Comparison of ENCODE assay signal across 27 cellular contexts in genomic region chr6:107323133-107323785, GRCh38.
DNase-seq lines count a peak whose midpoint lies in the region; ATAC-seq and TF ChIP-seq lines count a peak whose summit lies in the region.
"Had no signal": no experiment of that assay in that cellular context is flagged by ENCODE, and none has a peak within 500 bp of the region (broad histone marks: within the 10 kb centered on the region; RNA-seq: fewer than 3 reads in every experiment).

No MANE protein-coding gene starts in this region.

- DNase-seq in AG10803 (ENCODE audit: low read depth) (peak; percentile 23), IMR-90 (peak; percentile 66), kidney tubule cell (ENCODE audit: low spot score) (peak; percentile 46), NCI-H1436 treated with DMSO at 0.1 percent for 48 hours (lab: John Stamatoyannopoulos, UW) (no peak), T-cell (no peak)
- DNase-seq in central memory CD8-positive, alpha-beta T cell (ENCODE audit: low spot score in 2 of 2), result no peak
- DNase-seq: activated CD4-positive, alpha-beta T cell treated with anti-CD3 and anti-CD28 coated beads, Interleukin-2, amount 10 ng/mL, durations not matched to agents 7 days and 5 days; CD8-positive, alpha-beta T cell; DMS79; erythroblast; H7; MM.1S; NCI-H187; NCI-H345; nephron progenitor cell; posterior cingulate gyrus; SIG-M5; stimulated activated CD4-positive, alpha-beta T cell treated with anti-CD3 and anti-CD28 coated beads, Interleukin-1b, Interleukin-23, amount 100 ng/mL, for 48 hours; stimulated activated naive B cell treated with anti-CD40 and anti-IgM and Interleukin-4, amounts not matched to agents 10 μg/mL and 1 μg/mL and 100 μg/mL, for 72 hours; thyroid gland had no signal

- no peak overlapping the region for H2AK9ac ChIP-seq in IMR-90 (replicated peaks; ENCODE audit: low read depth, low read length, poor library complexity)

- CTCF ChIA-PET in IMR-90 (lab: Yijun Ruan, JAX), result no interaction called here
- CTCF ChIA-PET in T-cell (lab: Charles Lee), result no interaction called here

- no peak overlapping the region for H3K4ac ChIP-seq in IMR-90 (ENCODE audit: low read depth, low read length)

- no peaks in the 10 kb centered on the region for H3K27me3 ChIP-seq in IMR-90 (ENCODE audit: control insufficient read depth, insufficient read depth, low read length)
- H3K27me3 ChIP-seq: cardiac muscle cell, thyroid gland had no signal

- peaks cover 5% of the 10 kb centered on the region for H3K4me1 Mint-ChIP-seq in central memory CD8-positive, alpha-beta T cell
- peaks cover 0 to 11% (median 3%) of the 10 kb centered on the region in 3 donors for H3K4me1 Mint-ChIP-seq in T-cell

- no CpG with 5 or more reads among the region's 1 CpG for WGBS in IMR-90 (ENCODE audit: extremely low coverage in 2 of 2, insufficient read length in 1 of 2), 2 experiments

- no peak overlapping the region for H2AFZ ChIP-seq in IMR-90 (replicated peaks; ENCODE audit: low read length, poor library complexity)

- H2BK20ac ChIP-seq in IMR-90 (ENCODE audit: low read depth, low read length), result no peak overlapping the region

- no TSS peak for BruUV-seq in IMR-90 (replicated peaks; lab: Mats Ljungman, UMichigan)

- no peak overlapping the region for H3K56ac ChIP-seq in IMR-90 (ENCODE audit: extremely low read depth, insufficient read depth, low read length)

- no peak overlapping the region for H3K9ac ChIP-seq in IMR-90 (ENCODE audit: low read depth, low read length)

- H3K9me3 Mint-ChIP-seq in central memory CD8-positive, alpha-beta T cell, result no peaks in the 10 kb centered on the region
- H3K9me3 Mint-ChIP-seq in T-cell, result no peaks in the 10 kb centered on the region
- H3K9me3 Mint-ChIP-seq: activated CD4-positive, alpha-beta T cell treated with anti-CD3 and anti-CD28 coated beads, Interleukin-2, amount 10 ng/mL, durations not matched to agents 7 days and 5 days; activated T-helper 2 cell treated with anti-CD3 and anti-CD28 coated beads, Interferon-gamma antibody, Interleukin-2, Interleukin-4, amounts not matched to agents 10 μg/mL and 5 μg/mL and 100 μg/mL, durations not matched to agents 14 hours and 24 hours and 36 hours; CD8-positive, alpha-beta T cell; IgD-negative memory B cell; stimulated activated naive B cell treated with anti-CD40 and anti-IgM and Interleukin-4, amounts not matched to agents 10 μg/mL and 1 μg/mL and 100 μg/mL, for 72 hours; T-helper 1 cell treated with Interleukin-12 subunit alpha and Interleukin-12 subunit beta and Interleukin-4 antibody, amounts not matched to agents 30 μg/mL and 1 μg/mL, for 36 hours had no signal

- peaks cover 2% of the 10 kb centered on the region for H3K36me3 Mint-ChIP-seq in central memory CD8-positive, alpha-beta T cell (ENCODE audit: insufficient read depth)
- H3K36me3 Mint-ChIP-seq in T-cell, result peaks cover 22% of the 10 kb centered on the region

- H3K4me3 Mint-ChIP-seq in central memory CD8-positive, alpha-beta T cell, result no peak overlapping the region
- no peak overlapping the region for H3K4me3 Mint-ChIP-seq in T-cell
- H3K4me3 Mint-ChIP-seq: activated CD4-positive, alpha-beta T cell treated with anti-CD3 and anti-CD28 coated beads, Interleukin-2, amount 10 ng/mL, durations not matched to agents 7 days and 5 days; CD8-positive, alpha-beta T cell; IgD-negative memory B cell; nephron progenitor cell; stimulated activated naive B cell treated with anti-CD40 and anti-IgM and Interleukin-4, amounts not matched to agents 10 μg/mL and 1 μg/mL and 100 μg/mL, for 72 hours; T-helper 1 cell treated with Interleukin-12 subunit alpha and Interleukin-12 subunit beta and Interleukin-4 antibody, amounts not matched to agents 30 μg/mL and 1 μg/mL, for 36 hours had no signal

- no peaks in the 10 kb centered on the region for H3K36me3 ChIP-seq in IMR-90 (ENCODE audit: control insufficient read depth, insufficient read depth, low read length)
- H3K36me3 ChIP-seq: cardiac muscle cell, thyroid gland had no signal

- no peak overlapping the region for H4K8ac ChIP-seq in IMR-90 (ENCODE audit: low read depth in 2 of 2, low read length in 2 of 2)

- TF ChIP-seq RAD21 in IMR-90 (IDR thresholded peaks at IDR 0.05; ENCODE audit: low read length), result no peak

- TF ChIP-seq CTCF in AG10803 (conservative IDR thresholded peaks at IDR 0.05; ENCODE audit: low read length) (no peak), IMR-90 (conservative IDR thresholded peaks at IDR 0.05; ENCODE audit: low read depth, low read length) (no peak)

- peak overlapping the region; percentile 58 for H3K27ac Mint-ChIP-seq in central memory CD8-positive, alpha-beta T cell (ENCODE audit: low read depth)
- no peak overlapping the region for H3K27ac Mint-ChIP-seq in T-cell
- H3K27ac Mint-ChIP-seq: activated CD4-positive, alpha-beta T cell treated with anti-CD3 and anti-CD28 coated beads, Interleukin-2, amount 10 ng/mL, durations not matched to agents 7 days and 5 days; activated T-helper 2 cell treated with anti-CD3 and anti-CD28 coated beads, Interferon-gamma antibody, Interleukin-2, Interleukin-4, amounts not matched to agents 10 μg/mL and 5 μg/mL and 100 μg/mL, durations not matched to agents 14 hours and 24 hours and 36 hours; CD8-positive, alpha-beta T cell; nephron progenitor cell; stimulated activated naive B cell treated with anti-CD40 and anti-IgM and Interleukin-4, amounts not matched to agents 10 μg/mL and 1 μg/mL and 100 μg/mL, for 72 hours; T-helper 1 cell treated with Interleukin-12 subunit alpha and Interleukin-12 subunit beta and Interleukin-4 antibody, amounts not matched to agents 30 μg/mL and 1 μg/mL, for 36 hours had no signal

- no peak overlapping the region for H3K14ac ChIP-seq in IMR-90 (replicated peaks; ENCODE audit: low read depth, low read length)

- no peak overlapping the region for H3K23ac ChIP-seq in IMR-90 (ENCODE audit: low read depth, low read length)

- dilution Hi-C loops in IMR-90 (cut with HindIII; ENCODE audit: low sequenced_read_pairs, unreplicated experiment), result no loop called here

- H3K27me3 Mint-ChIP-seq in central memory CD8-positive, alpha-beta T cell, result no peaks in the 10 kb centered on the region
- H3K27me3 Mint-ChIP-seq in T-cell, result no peaks in the 10 kb centered on the region
- H3K27me3 Mint-ChIP-seq: activated CD4-positive, alpha-beta T cell treated with anti-CD3 and anti-CD28 coated beads, Interleukin-2, amount 10 ng/mL, durations not matched to agents 7 days and 5 days; IgD-negative memory B cell; stimulated activated naive B cell treated with anti-CD40 and anti-IgM and Interleukin-4, amounts not matched to agents 10 μg/mL and 1 μg/mL and 100 μg/mL, for 72 hours had no signal

- no peak overlapping the region for H3K4me2 ChIP-seq in IMR-90 (ENCODE audit: low read depth, low read length)

- POLR2A ChIA-PET in IMR-90 (lab: Charles Lee; ENCODE audit: unreplicated experiment), result no interaction called here
- POLR2A ChIA-PET in T-cell (lab: Charles Lee), result no interaction called here

- H3K4me3 ChIP-seq in AG10803 (ENCODE audit: low read length) (no peak overlapping the region), IMR-90 (ENCODE audit: insufficient read depth, low read depth, low read length) (no peak overlapping the region)
- H3K4me3 ChIP-seq: cardiac muscle cell, thyroid gland had no signal

- intact Hi-C loops in IMR-90 (cut with micrococcal nuclease), result loop anchor here (10.0 kb wide), 1 partner anchor 188 kb away; no protein-coding TSS in a partner anchor

- in situ Hi-C loops in IMR-90 (cut with MboI; ENCODE audit: low sequenced_read_pairs), result no loop called here

- H3K18ac ChIP-seq in IMR-90 (ENCODE audit: low read depth, low read length), result no peak overlapping the region

- no peaks in the 10 kb centered on the region for H3K9me1 ChIP-seq in IMR-90 (ENCODE audit: insufficient read depth, low read length)

- no peak overlapping the region for H2BK120ac ChIP-seq in IMR-90 (ENCODE audit: low read depth, low read length)

- no peak overlapping the region for H4K5ac ChIP-seq in IMR-90 (ENCODE audit: low read depth, low read length)

- no peak for TF ChIP-seq POLR2A in IMR-90 (IDR thresholded peaks at IDR 0.05; ENCODE audit: low read depth, low read length)

- H2BK15ac ChIP-seq in IMR-90 (ENCODE audit: low read depth, low read length), result no peak overlapping the region

- ATAC-seq in IMR-90 (ENCODE audit: low read depth) (peak; percentile 75), GM19467 (IDR thresholded peaks at IDR 0.05; ENCODE audit: unreplicated experiment) (no peak), T-cell (replicated peaks in 1 of 4) (no peak), GM18867 (IDR thresholded peaks at IDR 0.05; ENCODE audit: unreplicated experiment) (no peak)
- no peak for ATAC-seq in central memory CD8-positive, alpha-beta T cell (replicated peaks; ENCODE audit: extremely low read depth, poor library complexity, severe bottlenecking)
- ATAC-seq: CD8-positive, alpha-beta T cell; left lobe of liver; stimulated activated naive B cell treated with anti-CD40 and anti-IgM and Interleukin-4, amounts not matched to agents 10 μg/mL and 1 μg/mL and 100 μg/mL, for 72 hours had no signal

- H2BK5ac ChIP-seq in IMR-90 (ENCODE audit: low read depth, low read length, poor library complexity, severe bottlenecking), result no peak overlapping the region

- no peak overlapping the region for H3K27ac ChIP-seq in IMR-90 (ENCODE audit: insufficient read depth, low read length)
- H3K27ac ChIP-seq: cardiac muscle cell, thyroid gland had no signal

- H3K79me1 ChIP-seq in IMR-90 (ENCODE audit: low read depth in 1 of 2, low read length in 2 of 2), result no peaks in the 10 kb centered on the region; a peak in 1 of 4 replicates

- H3K9me3 ChIP-seq in IMR-90 (ENCODE audit: control insufficient read depth, insufficient read depth, low read length), result no peaks in the 10 kb centered on the region
- H3K9me3 ChIP-seq: thyroid gland had no signal

- peaks cover 2% of the 10 kb centered on the region; the same call in 1 of the 2 replicates for H3K4me1 ChIP-seq in IMR-90 (ENCODE audit: control insufficient read depth, insufficient read depth, low read length)
- H3K4me1 ChIP-seq: thyroid gland had no signal

- no peak overlapping the region for H4K91ac ChIP-seq in IMR-90 (ENCODE audit: insufficient read depth, low read depth, low read length)

- H2AK5ac ChIP-seq in IMR-90 (ENCODE audit: low read depth, low read length), result no peak overlapping the region

- H4K20me1 ChIP-seq in IMR-90 (ENCODE audit: insufficient read depth, low read length), result no peaks in the 10 kb centered on the region

TF ChIP-seq in IMR-90, 13 proteins besides CTCF, POLR2A, EP300 and RAD21:
- TF ChIP-seq BHLHE40 (IDR thresholded peaks at IDR 0.05; ENCODE audit: low read depth, low read length), result no peak
- peak; percentile 52 for TF ChIP-seq CEBPB (IDR thresholded peaks at IDR 0.05; ENCODE audit: low read depth, low read length)
- TF ChIP-seq MAFK (IDR thresholded peaks at IDR 0.05; ENCODE audit: low read depth, low read length), result no peak
- no peak for TF ChIP-seq FOS (IDR thresholded peaks at IDR 0.05; ENCODE audit: low read depth, low read length)

Comparison
In these comparisons a context has a peak if more than half of its experiments do, and no peak if none do; other contexts are left out.
1. DNase-seq: peak in AG10803 (single experiment), IMR-90 (single experiment) and kidney tubule cell (single experiment); none in central memory CD8-positive, alpha-beta T cell (0 of 2), NCI-H1436 treated with DMSO at 0.1 percent for 48 hours (single experiment) and T-cell (0 of 34).